ENCODE assay signal across 8 cellular contexts in the genomic region with DNA sequence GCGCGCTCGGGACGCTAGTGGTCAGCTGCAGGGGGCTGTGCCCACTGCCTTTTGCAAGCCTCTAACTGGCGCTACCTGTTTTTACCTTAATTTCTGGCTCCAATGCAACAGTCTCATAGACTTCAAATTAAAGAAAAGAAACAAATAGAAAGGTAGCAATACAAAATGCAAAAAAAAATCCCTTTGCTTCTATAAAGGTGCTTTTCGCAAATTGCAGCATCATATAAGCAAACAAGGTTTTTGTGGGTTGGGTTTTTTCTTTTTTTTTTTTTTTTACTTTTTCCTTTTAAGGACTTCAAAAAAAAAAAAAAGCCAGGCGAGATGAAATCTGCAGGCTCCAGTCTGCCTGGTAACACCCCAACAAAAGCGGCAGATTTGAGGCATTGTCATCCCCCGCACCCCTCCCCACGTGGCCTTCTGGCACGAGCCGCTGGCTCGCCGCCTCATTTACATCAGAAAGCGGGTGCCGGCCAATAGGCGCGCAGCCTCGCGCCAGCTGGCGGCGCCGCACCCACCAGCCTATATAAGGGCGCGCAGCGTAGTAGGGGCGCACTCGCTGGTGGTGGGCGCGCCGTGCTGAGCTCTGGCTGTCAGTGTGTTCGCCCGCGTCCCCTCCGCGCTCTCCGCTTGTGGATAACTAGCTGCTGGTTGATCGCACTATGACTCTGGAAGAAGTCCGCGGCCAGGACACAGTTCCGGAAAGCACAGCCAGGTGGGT. TPM values are rescaled to one million over a fixed set of nuclear protein-coding genes. Genes with fewer than 3 reads are reported as not detected.
DNase-seq lines count a peak whose midpoint lies in the region; ATAC-seq, FAIRE-seq and TF ChIP-seq lines count a peak whose summit lies in the region.

A gene with protein sequence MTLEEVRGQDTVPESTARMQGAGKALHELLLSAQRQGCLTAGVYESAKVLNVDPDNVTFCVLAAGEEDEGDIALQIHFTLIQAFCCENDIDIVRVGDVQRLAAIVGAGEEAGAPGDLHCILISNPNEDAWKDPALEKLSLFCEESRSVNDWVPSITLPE (plus strand): TSS at position 550 of the 718 bp plus-strand sequence. CDS start 110 bp downstream, at position 660.

- TF ChIP-seq POLR2A in GM18505 (IDR thresholded peaks at IDR 0.05; ENCODE audit: borderline replicate concordance, extremely low read depth, insufficient read depth, insufficient read length) (peak; percentile 33), endothelial cell of umbilical vein (IDR thresholded peaks at IDR 0.05; ENCODE audit: low read depth, low read length) (peak; percentile 82)

- H4K20me1 ChIP-seq in endothelial cell of umbilical vein (replicated peaks; ENCODE audit: control insufficient read depth, extremely low read depth, insufficient read depth, low read length): no peaks in the 10 kb centered on the region

- H3K4me3 ChIP-seq in endothelial cell of umbilical vein (replicated peaks in 1 of 3; ENCODE audit: insufficient read depth in 1 of 3, low read depth in 1 of 3, low read length in 3 of 3) (peak within 1 kb of the TSS; percentile 24 to 60 (median 42)), mononuclear cell (ENCODE audit: low read length) (peak within 1 kb of the TSS; percentile 52)

- CTCF ChIA-PET in endothelial cell of umbilical vein (lab: Charles Lee): interaction anchor here (0.8 to 8.1 kb wide), 8 partner anchors 12 to 1858 kb away, joined by 3 to 373 read pairs (median 56); no protein-coding TSS in a partner anchor

- no peaks in the 10 kb centered on the region for H3K9me1 ChIP-seq in endothelial cell of umbilical vein (replicated peaks; ENCODE audit: control insufficient read depth, extremely low read depth, insufficient read depth, low read length)

- intact Hi-C loops in endothelial cell of umbilical vein (cut with micrococcal nuclease): loop anchor here (2.0 kb wide), 2 partner anchors 58 to 128 kb away; no protein-coding TSS in a partner anchor

- H2AFZ ChIP-seq in endothelial cell of umbilical vein (ENCODE audit: low read depth, low read length): peak within 1 kb of the TSS; percentile 69

- DNase-seq in NCI-H82 (lab: John Stamatoyannopoulos, UW) (peak; percentile 97), activated T-cell treated with anti-CD3 and anti-CD28 coated beads for 1 hour (ENCODE audit: low read depth) (peak; percentile 75), endothelial cell of umbilical vein (ENCODE audit: low read depth, low spot score) (peak; percentile 61)
- peak; percentile 75 to 82 for DNase-seq in stimulated activated CD8-positive, alpha-beta memory T cell treated with anti-CD3 and anti-CD28 coated beads, Interleukin-15, amount 100 ng/mL, for 48 hours (ENCODE audit: low read depth in 2 of 2)

- ATAC-seq in GM18505 (IDR thresholded peaks at IDR 0.05; ENCODE audit: unreplicated experiment) (peak; percentile 43), HG03520 (IDR thresholded peaks at IDR 0.05; ENCODE audit: unreplicated experiment) (peak; percentile 62), HG03571 (IDR thresholded peaks at IDR 0.05; ENCODE audit: unreplicated experiment) (no peak)

- POLR2A ChIA-PET in endothelial cell of umbilical vein (lab: Charles Lee): interaction anchor here (1.0 kb wide), 1 partner anchor 498 kb away, joined by 3 read pairs; no protein-coding TSS in a partner anchor

- no peak within 1 kb of the TSS for H3K27ac ChIP-seq in endothelial cell of umbilical vein (ENCODE audit: insufficient read depth, low read depth, low read length)

- no peaks in the 10 kb centered on the region for H3K9me3 ChIP-seq in endothelial cell of umbilical vein (replicated peaks; ENCODE audit: control insufficient read depth, insufficient read depth, low read length)
- no peaks in the 10 kb centered on the region for H3K9me3 ChIP-seq in mononuclear cell (ENCODE audit: low read depth, low read length)

- H3K9ac ChIP-seq in endothelial cell of umbilical vein (replicated peaks; ENCODE audit: extremely low read depth, insufficient read depth, low read length): peak within 1 kb of the TSS; percentile 4

- BruUV-seq in endothelial cell of umbilical vein (replicated peaks; lab: Mats Ljungman, UMichigan): no TSS peak

- H3K4me1 ChIP-seq in endothelial cell of umbilical vein (ENCODE audit: control insufficient read depth, extremely low read depth, insufficient read depth, low read length) (peaks cover 34% of the 10 kb centered on the region), mononuclear cell (ENCODE audit: insufficient read depth, low read length) (peaks cover 48% of the 10 kb centered on the region)

- FAIRE-seq in endothelial cell of umbilical vein (lab: Jason Lieb, UNC): peak; percentile 67

- H3K4me2 ChIP-seq in endothelial cell of umbilical vein (ENCODE audit: insufficient read depth, low read length): peak within 1 kb of the TSS; percentile 56

- TF ChIP-seq CTCF in endothelial cell of umbilical vein (IDR thresholded peaks at IDR 0.05; ENCODE audit: extremely low read depth in 1 of 2, insufficient read depth in 1 of 2, low read depth in 1 of 2, low read length in 2 of 2): no peak

- dilution Hi-C loops in endothelial cell of umbilical vein (cut with MboI; ENCODE audit: extremely low pct_ligation_motif_present, low sequenced_read_pairs): no loop called here

- no peaks in the 10 kb centered on the region for H3K79me2 ChIP-seq in endothelial cell of umbilical vein (ENCODE audit: control insufficient read depth, insufficient read depth, low read length)

- H3K27me3 ChIP-seq in endothelial cell of umbilical vein (ENCODE audit: control insufficient read depth in 2 of 2, insufficient read depth in 2 of 2, low read length in 2 of 2): peaks cover 9 to 12% of the 10 kb centered on the region in 2 experiments
- peaks cover 6% of the 10 kb centered on the region for H3K27me3 ChIP-seq in mononuclear cell (ENCODE audit: insufficient read depth, low read length)

- no peaks in the 10 kb centered on the region for H3K36me3 ChIP-seq in endothelial cell of umbilical vein (ENCODE audit: control insufficient read depth in 2 of 2, extremely low read depth in 1 of 2, insufficient read depth in 2 of 2, low read length in 2 of 2)

TF ChIP-seq in endothelial cell of umbilical vein, 7 proteins besides CTCF, POLR2A, EP300 and RAD21:
- TF ChIP-seq JUN (IDR thresholded peaks at IDR 0.05; ENCODE audit: borderline replicate concordance, insufficient read depth, insufficient read length, low read depth) (no peak), GATA2 (IDR thresholded peaks at IDR 0.05; ENCODE audit: insufficient read depth, insufficient read length, low read depth, low read length) (no peak), MYC (IDR thresholded peaks at IDR 0.05; ENCODE audit: low read depth, low read length) (no peak), FOS (IDR thresholded peaks at IDR 0.05; ENCODE audit: borderline replicate concordance, insufficient read depth, low read length) (no peak), EZH2 (IDR thresholded peaks at IDR 0.05; ENCODE audit: borderline replicate concordance, low read depth, low read length, severe bottlenecking) (no peak), POLR2AphosphoS5 (IDR thresholded peaks at IDR 0.05; ENCODE audit: insufficient read depth, low read depth, low read length) (no peak)
- TF ChIP-seq, protein P1, sequence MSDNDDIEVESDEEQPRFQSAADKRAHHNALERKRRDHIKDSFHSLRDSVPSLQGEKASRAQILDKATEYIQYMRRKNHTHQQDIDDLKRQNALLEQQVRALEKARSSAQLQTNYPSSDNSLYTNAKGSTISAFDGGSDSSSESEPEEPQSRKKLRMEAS (IDR thresholded peaks at IDR 0.05; ENCODE audit: insufficient read depth, insufficient read length): no peak

RNA-seq across cellular contexts. Expression of the gene that starts here (rescaled TPM):
- total RNA-seq in endothelial cell of umbilical vein: 0.64 and 1.0 TPM in 2 replicates
- polyA plus RNA-seq in endothelial cell of umbilical vein: 0.44 and 0.46 TPM in 2 replicates
- 0.22 and 0.28 TPM in 2 replicates for polyA plus RNA-seq in endothelial cell of umbilical vein (2011; cell fraction: cytosol; rRNA removed)
- 0.14 and 0.37 TPM in 2 replicates for polyA plus RNA-seq in endothelial cell of umbilical vein (2011; cell fraction: nucleus; rRNA removed)
- 0.27 TPM in 2 replicates for polyA plus RNA-seq in endothelial cell of umbilical vein (2012)
- not detected in 2 replicates for polyA minus RNA-seq in endothelial cell of umbilical vein
- not detected for polyA minus RNA-seq in endothelial cell of umbilical vein (2011; cell fraction: cytosol; rRNA and poly(A)+ RNA removed)
- 0.48 TPM in 1 of 2 replicates, not detected in the other for polyA minus RNA-seq in endothelial cell of umbilical vein (2011; cell fraction: nucleus; rRNA and poly(A)+ RNA removed)
- total RNA-seq in mononuclear cell: 1.8 TPM
